1 cellular context compared by ENCODE assay signal in genomic region chr2:241218131-241219029, GRCh38.
TF ChIP-seq lines count a peak whose summit lies in the region.

No MANE protein-coding gene starts in this region.

TF ChIP-seq in HepG2, 621 proteins besides CTCF, POLR2A, EP300 and RAD21 (continued from another document and continues in another):
- TF ChIP-seq USF2 (IDR thresholded peaks at IDR 0.05; ENCODE audit: low read depth, low read length) (no peak), USF2 (CRISPR knock-in tag; IDR thresholded peaks at IDR 0.05; ENCODE audit: borderline replicate concordance) (no peak), ZNF3 (CRISPR knock-in tag; IDR thresholded peaks at IDR 0.05) (no peak; the same call in 1 of the 2 replicates), ZBTB4 (CRISPR knock-in tag; IDR thresholded peaks at IDR 0.05; ENCODE audit: borderline replicate concordance) (no peak), FOXA3 (CRISPR knock-in tag; IDR thresholded peaks at IDR 0.05) (no peak; the same call in none of the 2 replicates), ZNF841 (CRISPR knock-in tag; IDR thresholded peaks at IDR 0.05; ENCODE audit: borderline replicate concordance) (peak; percentile 56; the same call in 1 of the 2 replicates), U2AF2 (IDR thresholded peaks at IDR 0.05; ENCODE audit: low read depth, low read length) (no peak), MTF2 (CRISPR knock-in tag; IDR thresholded peaks at IDR 0.05; ENCODE audit: borderline replicate concordance) (no peak), ZNF510 (CRISPR knock-in tag; IDR thresholded peaks at IDR 0.05; ENCODE audit: low read depth) (no peak), ZFYVE20 (CRISPR knock-in tag; IDR thresholded peaks at IDR 0.05; ENCODE audit: borderline replicate concordance, low read depth) (peak; percentile 92; the same call in 1 of the 2 replicates), PHF20 (CRISPR knock-in tag; IDR thresholded peaks at IDR 0.05) (no peak), AFF4 (CRISPR knock-in tag; IDR thresholded peaks at IDR 0.05) (no peak), SIX1 (CRISPR knock-in tag; IDR thresholded peaks at IDR 0.05; ENCODE audit: borderline replicate concordance) (no peak), ZNF713 (CRISPR knock-in tag; IDR thresholded peaks at IDR 0.05) (no peak), NFRKB (IDR thresholded peaks at IDR 0.05) (no peak), SMC3 (IDR thresholded peaks at IDR 0.05; ENCODE audit: low read length) (no peak), ZNF598 (CRISPR knock-in tag; IDR thresholded peaks at IDR 0.05; ENCODE audit: borderline replicate concordance) (no peak), LBX2 (CRISPR knock-in tag; IDR thresholded peaks at IDR 0.05; ENCODE audit: borderline replicate concordance) (peak; percentile 80; the same call in 1 of the 2 replicates), TOE1 (CRISPR knock-in tag; IDR thresholded peaks at IDR 0.05) (no peak; the same call in 1 of the 2 replicates), CSRNP1 (CRISPR knock-in tag; IDR thresholded peaks at IDR 0.05) (peak; percentile 21; the same call in 1 of the 2 replicates), ZNF543 (CRISPR knock-in tag; IDR thresholded peaks at IDR 0.05) (no peak), EZH2 (conservative IDR thresholded peaks at IDR 0.05; ENCODE audit: low read depth, low read length) (no peak), ERF (CRISPR knock-in tag; IDR thresholded peaks at IDR 0.05) (no peak; the same call in 1 of the 2 replicates), ZNF33B (CRISPR knock-in tag; IDR thresholded peaks at IDR 0.05) (peak; percentile 78; the same call in 1 of the 2 replicates), SPEN (CRISPR knock-in tag; IDR thresholded peaks at IDR 0.05; ENCODE audit: low read depth) (peak; percentile 23; the same call in 1 of the 2 replicates), POLR2AphosphoS5 (IDR thresholded peaks at IDR 0.05; ENCODE audit: low read depth, low read length) (peak; percentile 39; the same call in 1 of the 2 replicates), MLX (CRISPR knock-in tag; IDR thresholded peaks at IDR 0.05) (no peak), TEAD2 (CRISPR knock-in tag; IDR thresholded peaks at IDR 0.05) (peak; percentile 94; the same call in 1 of the 2 replicates), RXRB (CRISPR knock-in tag; IDR thresholded peaks at IDR 0.05; ENCODE audit: borderline replicate concordance) (peak; percentile 29; the same call in 1 of the 2 replicates), STAT5B (CRISPR knock-in tag; IDR thresholded peaks at IDR 0.05) (peak; percentile 89; the same call in 1 of the 2 replicates), NFKB2 (CRISPR knock-in tag; IDR thresholded peaks at IDR 0.05; ENCODE audit: borderline replicate concordance) (peak; percentile 68), GLI4 (CRISPR knock-in tag; IDR thresholded peaks at IDR 0.05; ENCODE audit: borderline replicate concordance) (no peak), ZNF562 (CRISPR knock-in tag; IDR thresholded peaks at IDR 0.05; ENCODE audit: borderline replicate concordance) (no peak; the same call in 1 of the 2 replicates), NR2F6 (IDR thresholded peaks at IDR 0.05) (0 out of 2 replicates have a peak, but pooled peaks have one; percentile 2), NR2F6 (CRISPR knock-in tag; IDR thresholded peaks at IDR 0.05) (peak; percentile 60; the same call in 1 of the 2 replicates), ELF4 (CRISPR knock-in tag; IDR thresholded peaks at IDR 0.05; ENCODE audit: borderline replicate concordance) (no peak), CAMTA2 (CRISPR knock-in tag; IDR thresholded peaks at IDR 0.05; ENCODE audit: borderline replicate concordance) (no peak), AGO1 (IDR thresholded peaks at IDR 0.05; ENCODE audit: low read depth, low read length, poor library complexity, severe bottlenecking) (peak; percentile 10), ZNF75D (CRISPR knock-in tag; IDR thresholded peaks at IDR 0.05; ENCODE audit: borderline replicate concordance) (no peak), ETV6 (CRISPR knock-in tag; conservative IDR thresholded peaks at IDR 0.05) (0 out of 2 replicates have a peak, but pooled peaks have one; percentile 78), ZBTB26 (CRISPR knock-in tag; IDR thresholded peaks at IDR 0.05; ENCODE audit: borderline replicate concordance) (0 out of 2 replicates have a peak, but pooled peaks have one; percentile 40), PHB2 (IDR thresholded peaks at IDR 0.05; ENCODE audit: partially characterized antibody) (no peak), ZNF569 (CRISPR knock-in tag; IDR thresholded peaks at IDR 0.05; ENCODE audit: borderline replicate concordance) (no peak), CCDC6 (CRISPR knock-in tag; IDR thresholded peaks at IDR 0.05) (no peak), SAFB2 (CRISPR knock-in tag; IDR thresholded peaks at IDR 0.05; ENCODE audit: borderline replicate concordance, low read depth) (no peak; the same call in 1 of the 2 replicates), ZNF12 (CRISPR knock-in tag; IDR thresholded peaks at IDR 0.05) (peak; percentile 72; the same call in 1 of the 2 replicates), E2F5 (CRISPR knock-in tag; conservative IDR thresholded peaks at IDR 0.05) (peak; percentile 68; the same call in 1 of the 2 replicates), ZNF225 (CRISPR knock-in tag; IDR thresholded peaks at IDR 0.05) (peak; percentile 44; the same call in 1 of the 2 replicates), TOPORS (CRISPR knock-in tag; IDR thresholded peaks at IDR 0.05) (no peak), FOXK1 (CRISPR knock-in tag; IDR thresholded peaks at IDR 0.05; ENCODE audit: borderline replicate concordance, low read depth) (0 out of 2 replicates have a peak, but pooled peaks have one; percentile 11), TBX3 (IDR thresholded peaks at IDR 0.05; ENCODE audit: borderline replicate concordance) (no peak), ZNF460 (CRISPR knock-in tag; IDR thresholded peaks at IDR 0.05; ENCODE audit: borderline replicate concordance) (no peak), SAP130 (CRISPR knock-in tag; IDR thresholded peaks at IDR 0.05; ENCODE audit: low read depth) (peak; percentile 35), AHR (CRISPR knock-in tag; IDR thresholded peaks at IDR 0.05) (peak; percentile 87; the same call in 1 of the 2 replicates), ZSCAN5A (CRISPR knock-in tag; IDR thresholded peaks at IDR 0.05; ENCODE audit: borderline replicate concordance) (no peak), KDM1A (CRISPR knock-in tag; IDR thresholded peaks at IDR 0.05) (no peak)
